ENCODE assay signal across 18 cellular contexts in the genomic region with DNA sequence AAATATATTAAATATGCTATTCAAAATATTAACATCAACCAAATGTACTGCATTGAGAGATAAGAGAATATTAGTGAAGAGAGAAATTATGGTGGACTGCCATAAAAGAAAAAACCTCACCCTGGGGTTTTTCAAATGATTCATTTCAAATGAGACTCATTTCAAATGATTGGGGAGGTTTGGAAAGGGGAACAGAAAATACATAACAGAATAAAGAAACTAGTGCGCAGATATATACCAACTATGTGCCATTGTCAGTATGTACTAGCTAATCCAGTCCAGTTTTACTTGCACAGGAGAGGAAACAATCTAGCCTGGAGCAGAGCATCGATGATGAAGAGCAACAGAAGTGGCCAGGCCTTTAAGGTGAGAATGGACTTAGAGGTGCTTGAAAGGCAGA.
A peak's percentile ranks its signal among the peaks of the same experiment; 100 is the strongest.
DNase-seq lines count a peak whose midpoint lies in the region; ATAC-seq, FAIRE-seq and TF ChIP-seq lines count a peak whose summit lies in the region.
"Had no signal": no experiment of that assay in that cellular context is flagged by ENCODE, and none has a peak within 500 bp of the region (broad histone marks: within the 10 kb centered on the region; RNA-seq: fewer than 3 reads in every experiment).

No MANE protein-coding gene starts in this region.

- POLR2A ChIA-PET in GM12878 (lab: Charles Lee), result no interaction called here
- POLR2A ChIA-PET in CD8-positive, alpha-beta T cell (lab: Charles Lee), result no interaction called here

- H3K9ac ChIP-seq in GM12878 (ENCODE audit: control insufficient read depth, insufficient read depth, low read length), result no peak overlapping the region
- H3K9ac ChIP-seq: SK-N-SH had no signal

- SMC1A ChIA-PET in GM12878 (lab: Charles Lee; ENCODE audit: uncharacterized antibody, unreplicated experiment), result interaction anchor here (0.9 to 1.0 kb wide), 2 partner anchors 24 to 430 kb away, joined by 3 read pairs; no protein-coding TSS in a partner anchor

- H3K27ac Mint-ChIP-seq in CD8-positive, alpha-beta T cell, result no peak overlapping the region
- H3K27ac Mint-ChIP-seq: dendritic cell treated with granulocyte-macrophage colony-stimulating factor and Interleukin-4, amounts not matched to agents 40 ng/mL and 50 ng/mL, for 4 days; naive B cell had no signal

- in situ Hi-C loops in GM12878 (cut with MboI), result no loop called here

- no peaks in the 10 kb centered on the region for H3K79me2 ChIP-seq in GM12878 (ENCODE audit: control insufficient read depth, insufficient read depth, low read length)
- H3K79me2 ChIP-seq: hepatocyte had no signal

- H3K9me3 ChIP-seq in GM12878 (replicated peaks; ENCODE audit: control insufficient read depth, insufficient read depth, low read length), result no peaks in the 10 kb centered on the region
- H3K9me3 ChIP-seq in CD8-positive, alpha-beta T cell (ENCODE audit: low read length), result no peaks in the 10 kb centered on the region
- H3K9me3 ChIP-seq: SK-N-SH, upper lobe of right lung had no signal

- TF ChIP-seq RAD21 in GM12878 (IDR thresholded peaks at IDR 0.05; ENCODE audit: insufficient read depth, low read depth, low read length), result no peak

- no peak overlapping the region for H3K4me2 ChIP-seq in GM12878 (ENCODE audit: control insufficient read depth, insufficient read depth)
- H3K4me2 ChIP-seq: hepatocyte, SK-N-SH had no signal

- CTCF ChIA-PET in GM12878 (lab: Yijun Ruan, JAX), result no interaction called here
- CTCF ChIA-PET in CD8-positive, alpha-beta T cell (lab: Charles Lee), result no interaction called here

- H4K20me1 ChIP-seq in GM12878 (ENCODE audit: control insufficient read depth, insufficient read depth), result no peaks in the 10 kb centered on the region

- intact Hi-C loops in GM12878 (cut with micrococcal nuclease; ENCODE audit: unreplicated experiment) (no loop called here), sciatic nerve (cut with DNase I) (no loop called here)
- intact Hi-C loops in CD8-positive, alpha-beta T cell (cut with DNase I, micrococcal nuclease), result no loop called here

- H3K4me3 ChIP-seq in GM12878, result no peak overlapping the region
- H3K4me3 ChIP-seq in CD8-positive, alpha-beta T cell (ENCODE audit: low read depth, low read length), result no peak overlapping the region
- H3K4me3 ChIP-seq: hepatocyte, upper lobe of right lung had no signal

- no peak overlapping the region for H3K27ac ChIP-seq in GM12878 (ENCODE audit: control insufficient read depth, insufficient read depth)
- no peak overlapping the region for H3K27ac ChIP-seq in CD8-positive, alpha-beta T cell (ENCODE audit: low read depth, low read length)
- H3K27ac ChIP-seq: hepatocyte, upper lobe of right lung had no signal

- peaks cover 2% of the 10 kb centered on the region for H3K9me3 Mint-ChIP-seq in CD8-positive, alpha-beta T cell
- H3K9me3 Mint-ChIP-seq: dendritic cell treated with granulocyte-macrophage colony-stimulating factor and Interleukin-4, amounts not matched to agents 40 ng/mL and 50 ng/mL, for 4 days had no signal

- no peaks in the 10 kb centered on the region for H3K36me3 ChIP-seq in GM12878 (ENCODE audit: control insufficient read depth in 2 of 2, insufficient read depth in 2 of 2, low read length in 1 of 2)
- H3K36me3 ChIP-seq in CD8-positive, alpha-beta T cell (ENCODE audit: insufficient read depth, low read length), result no peaks in the 10 kb centered on the region
- H3K36me3 ChIP-seq: upper lobe of right lung had no signal

- no peaks in the 10 kb centered on the region for H3K4me1 ChIP-seq in GM12878 (ENCODE audit: control insufficient read depth, insufficient read depth, low read length)
- H3K4me1 ChIP-seq in CD8-positive, alpha-beta T cell (ENCODE audit: insufficient read depth, low read length), result no peaks in the 10 kb centered on the region
- H3K4me1 ChIP-seq: upper lobe of right lung had no signal

- 33% methylated on average over 2 of the region's 2 CpGs for WGBS in GM12878 (ENCODE audit: insufficient coverage, insufficient replicate concordance, low lambda C conversion rate, missing lambda C conversion rate)

- H2AFZ ChIP-seq in GM12878 (ENCODE audit: control insufficient read depth, low read depth, low read length), result no peak overlapping the region
- H2AFZ ChIP-seq: hepatocyte had no signal

- H3K4me3 Mint-ChIP-seq in CD8-positive, alpha-beta T cell, result no peak overlapping the region
- H3K4me3 Mint-ChIP-seq: dendritic cell treated with granulocyte-macrophage colony-stimulating factor and Interleukin-4, amounts not matched to agents 40 ng/mL and 50 ng/mL, for 4 days; naive B cell had no signal

- DNase-seq in GM12878 (ENCODE audit: low read depth, low spot score) (no peak), sciatic nerve (ENCODE audit: low spot score) (no peak), COR-L47 (lab: John Stamatoyannopoulos, UW) (no peak)
- no peak for DNase-seq in CD8-positive, alpha-beta T cell
- DNase-seq: activated effector memory CD4-positive, alpha-beta T cell treated with anti-CD3 and anti-CD28 coated beads, Interleukin-2, amount 50 U/mL, for 16 hours; DMS153; KBM-7; left ventricle myocardium superior; naive B cell; NCI-H345; SK-N-SH; upper lobe of right lung had no signal

- TF ChIP-seq POLR2A in GM12878 (IDR thresholded peaks at IDR 0.05; ENCODE audit: low read depth, low read length), result no peak

- H3K36me3 Mint-ChIP-seq in CD8-positive, alpha-beta T cell, result no peaks in the 10 kb centered on the region
- H3K36me3 Mint-ChIP-seq: naive B cell had no signal

- RAD21 ChIA-PET in GM12878 (lab: Charles Lee; ENCODE audit: unreplicated experiment), result interaction anchor here (0.8 kb wide), 1 partner anchor 24 kb away, joined by 3 read pairs; no protein-coding TSS in a partner anchor

- H3K27me3 Mint-ChIP-seq in CD8-positive, alpha-beta T cell (ENCODE audit: low read depth), result no peaks in the 10 kb centered on the region
- H3K27me3 Mint-ChIP-seq: dendritic cell treated with granulocyte-macrophage colony-stimulating factor and Interleukin-4, amounts not matched to agents 40 ng/mL and 50 ng/mL, for 4 days had no signal

- no peaks in the 10 kb centered on the region for H3K27me3 ChIP-seq in GM12878 (replicated peaks in 1 of 2; ENCODE audit: control insufficient read depth in 2 of 2, insufficient read depth in 2 of 2, low read length in 1 of 2)
- H3K27me3 ChIP-seq in CD8-positive, alpha-beta T cell (ENCODE audit: insufficient read depth, low read length), result no peaks in the 10 kb centered on the region
- H3K27me3 ChIP-seq: hepatocyte, upper lobe of right lung had no signal

- no peak for TF ChIP-seq CTCF in GM12878 (IDR thresholded peaks at IDR 0.05 in 2 of 3, conservative IDR thresholded peaks at IDR 0.05 in 1 of 3; ENCODE audit: control insufficient read depth in 2 of 3, extremely low read depth in 1 of 3, insufficient read depth in 1 of 3, low read depth in 3 of 3, low read length in 3 of 3)
- no peak for TF ChIP-seq CTCF in CD8-positive, alpha-beta T cell (IDR thresholded peaks at IDR 0.05)

- FAIRE-seq in GM12878 (lab: Jason Lieb, UNC), result no peak

- TF ChIP-seq EP300 in GM12878 (IDR thresholded peaks at IDR 0.05; ENCODE audit: borderline replicate concordance in 1 of 2, control insufficient read depth in 1 of 2, low read depth in 2 of 2, low read length in 2 of 2), result no peak

- peak; percentile 68 for ATAC-seq in GM18861 (IDR thresholded peaks at IDR 0.05; ENCODE audit: unreplicated experiment)
- peak; percentile 86 for ATAC-seq in GM21786 (IDR thresholded peaks at IDR 0.05; ENCODE audit: unreplicated experiment)
- ATAC-seq in HG03175 (IDR thresholded peaks at IDR 0.05; ENCODE audit: unreplicated experiment), result peak; percentile 74
- peak; percentile 95 for ATAC-seq in GM12878
- ATAC-seq in sciatic nerve, result no peak
- no peak for ATAC-seq in HG03097 (IDR thresholded peaks at IDR 0.05; ENCODE audit: low FRiP score, unreplicated experiment)
- no peak for ATAC-seq in CD8-positive, alpha-beta T cell
- ATAC-seq: left ventricle myocardium superior, upper lobe of right lung had no signal

- H3K4me1 Mint-ChIP-seq in CD8-positive, alpha-beta T cell (ENCODE audit: low read depth), result no peaks in the 10 kb centered on the region
- H3K4me1 Mint-ChIP-seq: naive B cell had no signal

- no TSS peak for BruUV-seq in GM12878 (replicated peaks; lab: Mats Ljungman, UMichigan)

TF ChIP-seq in GM12878, 131 proteins besides CTCF, POLR2A, EP300 and RAD21:
- TF ChIP-seq TARDBP (IDR thresholded peaks at IDR 0.05; ENCODE audit: borderline replicate concordance), result no peak
- TF ChIP-seq JUNB (IDR thresholded peaks at IDR 0.05), result peak; percentile 62
- peak; percentile 35; the same call in 1 of the 2 replicates for TF ChIP-seq MTA2 (IDR thresholded peaks at IDR 0.05; ENCODE audit: low read depth)
- peak; percentile 45; the same call in 1 of the 2 replicates for TF ChIP-seq SPI1 (IDR thresholded peaks at IDR 0.05; ENCODE audit: borderline replicate concordance, insufficient read depth, low read depth, low read length)

Comparison
In these comparisons a context has a peak if more than half of its experiments do, and no peak if none do; other contexts are left out.
1. ATAC-seq: peak in GM18861 (single experiment), GM21786 (single experiment), HG03175 (single experiment) and GM12878 (single experiment); none in sciatic nerve (single experiment), HG03097 (single experiment) and CD8-positive, alpha-beta T cell (single experiment).